25 cellular contexts compared by ENCODE assay signal in the genomic region with DNA sequence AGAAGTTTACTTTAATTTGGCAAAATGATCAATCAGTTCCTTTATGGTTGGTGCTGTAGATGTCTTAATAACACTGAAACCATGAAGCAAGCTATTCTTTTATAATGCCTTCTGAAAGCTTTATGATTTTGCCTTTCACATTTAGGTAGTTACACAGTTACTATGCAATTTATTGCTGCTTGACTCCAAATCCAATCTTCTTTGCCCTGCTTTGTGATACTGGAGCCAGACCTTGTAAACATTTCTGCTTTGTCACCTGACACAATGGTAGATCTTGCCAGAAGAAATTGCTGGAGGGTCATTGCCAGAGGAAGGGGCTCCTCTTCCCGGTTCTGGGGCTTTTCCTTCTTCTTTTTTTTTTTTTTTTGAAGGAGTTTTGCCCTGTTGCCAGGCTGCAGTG. TPM values are rescaled to one million over a fixed set of nuclear protein-coding genes. Genes with fewer than 3 reads are reported as not detected.
DNase-seq lines count a peak whose midpoint lies in the region; FAIRE-seq and TF ChIP-seq lines count a peak whose summit lies in the region.
"Had no signal": no experiment of that assay in that cellular context is flagged by ENCODE, and none has a peak within 500 bp of the region (broad histone marks: within the 10 kb centered on the region; RNA-seq: fewer than 3 reads in every experiment).

No MANE protein-coding gene starts in this region.

- peaks cover 1% of the 10 kb centered on the region for H3K27me3 Mint-ChIP-seq in astrocyte (ENCODE audit: low read depth, unreplicated experiment)

- H3K4me1 Mint-ChIP-seq in astrocyte (ENCODE audit: low read depth, unreplicated experiment) = peaks cover 25% of the 10 kb centered on the region
- H3K4me1 Mint-ChIP-seq: CD8-positive, alpha-beta memory T cell had no signal

- intact Hi-C loops in thyroid gland (cut with DNase I) = no loop called here

- FAIRE-seq in astrocyte (lab: Jason Lieb, UNC) = no peak
- FAIRE-seq: A549, G401.6, GM12892, GM19239 had no signal

- in situ Hi-C loops in HAP-1 (cut with MboI; ENCODE audit: low sequenced_read_pairs) = no loop called here

- H3K36me3 ChIP-seq in HAP-1 (replicated peaks) = no peaks in the 10 kb centered on the region
- H3K36me3 ChIP-seq in astrocyte (ENCODE audit: insufficient read depth, low read length) = no peaks in the 10 kb centered on the region
- H3K36me3 ChIP-seq in smooth muscle cell (ENCODE audit: low read depth) = no peaks in the 10 kb centered on the region
- H3K36me3 ChIP-seq in thyroid gland = no peaks in the 10 kb centered on the region
- H3K36me3 ChIP-seq: BE2C; BLaER1 treated with 17β-estradiol and CSF1 and Interleukin-3, amounts not matched to agents 10 nM and 100 nM had no signal

- no peaks in the 10 kb centered on the region for H3K9me3 Mint-ChIP-seq in astrocyte (ENCODE audit: unreplicated experiment)
- H3K9me3 Mint-ChIP-seq: CD14-positive monocyte; CD4-positive, alpha-beta T cell; CD8-positive, alpha-beta memory T cell; H9; HFFc6 had no signal

- H4K20me1 ChIP-seq in astrocyte (ENCODE audit: insufficient read depth, low read length) (no peaks in the 10 kb centered on the region), smooth muscle cell (ENCODE audit: low read depth) (no peaks in the 10 kb centered on the region)
- H4K20me1 ChIP-seq: BLaER1 treated with 17β-estradiol and CSF1 and Interleukin-3, amounts not matched to agents 10 nM and 100 nM had no signal

- no peak overlapping the region for H3K4me2 ChIP-seq in astrocyte (ENCODE audit: low read length)
- H3K4me2 ChIP-seq in smooth muscle cell = peak overlapping the region; percentile 58
- H3K4me2 ChIP-seq: A549 had no signal

- H3K4me1 ChIP-seq in HAP-1 (peaks cover 5% of the 10 kb centered on the region; the same call in 1 of the 2 replicates), astrocyte (ENCODE audit: insufficient read depth, low read length) (peaks cover 4% of the 10 kb centered on the region), smooth muscle cell (ENCODE audit: low read depth) (peaks cover 3% of the 10 kb centered on the region), thyroid gland (no peaks in the 10 kb centered on the region)
- H3K4me1 ChIP-seq: A549, BE2C had no signal

- no peak overlapping the region for H3K27ac ChIP-seq in astrocyte (ENCODE audit: low read depth, low read length)
- H3K27ac ChIP-seq in smooth muscle cell (ENCODE audit: low read depth) = peak overlapping the region; percentile 72
- H3K27ac ChIP-seq in thyroid gland = no peak overlapping the region
- H3K27ac ChIP-seq: A549; BLaER1 treated with 17β-estradiol and CSF1 and Interleukin-3, amounts not matched to agents 10 nM and 100 nM; GM23248 had no signal

- no peak overlapping the region for H3K4me3 Mint-ChIP-seq in astrocyte (ENCODE audit: unreplicated experiment)
- H3K4me3 Mint-ChIP-seq: CD14-positive monocyte; CD4-positive, alpha-beta T cell; CD8-positive, alpha-beta memory T cell; H9; HFFc6 had no signal

- H3K4me3 ChIP-seq in HAP-1 = no peak overlapping the region
- H3K4me3 ChIP-seq in astrocyte (ENCODE audit: insufficient read depth, low read depth, low read length) = no peak overlapping the region
- H3K4me3 ChIP-seq in smooth muscle cell = no peak overlapping the region
- H3K4me3 ChIP-seq in thyroid gland (replicated peaks in 1 of 3) = no peak overlapping the region
- H3K4me3 ChIP-seq: A549; BLaER1 treated with 17β-estradiol and CSF1 and Interleukin-3, amounts not matched to agents 10 nM and 100 nM; GM23248 had no signal

- H3K9ac ChIP-seq in astrocyte (ENCODE audit: low read length) (no peak overlapping the region), smooth muscle cell (ENCODE audit: low read depth) (peak overlapping the region; percentile 5)
- H3K9ac ChIP-seq: BLaER1 treated with 17β-estradiol and CSF1 and Interleukin-3, amounts not matched to agents 10 nM and 100 nM; GM23248 had no signal

- TF ChIP-seq CTCF in astrocyte (IDR thresholded peaks at IDR 0.05; ENCODE audit: insufficient read depth, low read depth, low read length) (no peak), smooth muscle cell (IDR thresholded peaks at IDR 0.05; ENCODE audit: borderline replicate concordance, insufficient read depth, poor library complexity, severe bottlenecking) (no peak), thyroid gland (IDR thresholded peaks at IDR 0.05) (no peak)

- DNase-seq in HAP-1 (ENCODE audit: low spot score in 2 of 2) = peak; percentile 32 to 54
- DNase-seq in astrocyte (ENCODE audit: low read depth) = no peak
- DNase-seq in left kidney (ENCODE audit: low read depth, low spot score) = peak; percentile 13
- DNase-seq in smooth muscle cell (lab: John Stamatoyannopoulos, UW; ENCODE audit: unreplicated experiment) = no peak
- no peak for DNase-seq in kidney tubule cell (ENCODE audit: low spot score)
- DNase-seq in activated T-cell treated with anti-CD3 and anti-CD28 coated beads for 4 hours = no peak
- DNase-seq in thyroid gland = no peak
- DNase-seq: 8988T; ACHN; AML-193; BE2C; CD4-positive, alpha-beta T cell; CD8-positive, alpha-beta memory T cell; DMS153; DND-41; H9; HFFc6 had no signal

- no peak overlapping the region for H2AFZ ChIP-seq in astrocyte (ENCODE audit: low read depth, low read length)
- H2AFZ ChIP-seq in smooth muscle cell (ENCODE audit: low read depth) = no peak overlapping the region
- H2AFZ ChIP-seq: GM23248 had no signal

- peak overlapping the region; percentile 64 for H3K27ac Mint-ChIP-seq in astrocyte (ENCODE audit: unreplicated experiment)
- H3K27ac Mint-ChIP-seq: CD4-positive, alpha-beta T cell; CD8-positive, alpha-beta memory T cell; HFFc6 had no signal

- H3K27me3 ChIP-seq in HAP-1 (ENCODE audit: low read depth) = peaks cover 7% of the 10 kb centered on the region
- H3K27me3 ChIP-seq in astrocyte (ENCODE audit: insufficient read depth, low read length) = no peaks in the 10 kb centered on the region
- H3K27me3 ChIP-seq in smooth muscle cell (ENCODE audit: low read depth) = no peaks in the 10 kb centered on the region
- no peaks in the 10 kb centered on the region for H3K27me3 ChIP-seq in thyroid gland
- H3K27me3 ChIP-seq: BE2C; BLaER1 treated with 17β-estradiol and CSF1 and Interleukin-3, amounts not matched to agents 10 nM and 100 nM had no signal

- H3K36me3 Mint-ChIP-seq in astrocyte (ENCODE audit: low read depth, unreplicated experiment) = no peaks in the 10 kb centered on the region
- H3K36me3 Mint-ChIP-seq: CD14-positive monocyte; CD8-positive, alpha-beta memory T cell had no signal

- H3K9me3 ChIP-seq in HAP-1 = no peaks in the 10 kb centered on the region
- H3K9me3 ChIP-seq in astrocyte (ENCODE audit: insufficient read depth, low read depth, low read length) = no peaks in the 10 kb centered on the region
- no peaks in the 10 kb centered on the region for H3K9me3 ChIP-seq in smooth muscle cell (replicated peaks; ENCODE audit: low read depth)
- H3K9me3 ChIP-seq in thyroid gland = no peaks in the 10 kb centered on the region
- H3K9me3 ChIP-seq: A549; BE2C; BLaER1 treated with 17β-estradiol and CSF1 and Interleukin-3, amounts not matched to agents 10 nM and 100 nM had no signal

- H3K79me2 ChIP-seq in astrocyte (ENCODE audit: insufficient read depth, low read length) = no peaks in the 10 kb centered on the region
- H3K79me2 ChIP-seq in smooth muscle cell (ENCODE audit: low read depth) = no peaks in the 10 kb centered on the region

- 50% methylated on average over 1 of the region's 1 CpG for WGBS in smooth muscle cell (ENCODE audit: low lambda C conversion rate)
- 12 to 39% methylated on average over 1 of the region's 1 CpG for WGBS in thyroid gland, 2 donors

- TF ChIP-seq POLR2A in thyroid gland (IDR thresholded peaks at IDR 0.05) = no peak

- H3F3A ChIP-seq in smooth muscle cell (ENCODE audit: low read depth) = no peaks in the 10 kb centered on the region

RNA-seq across cellular contexts. Expression of a gene that starts 40.5 kb away (rescaled TPM):
- total RNA-seq in astrocyte = 0.09 TPM in 1 of 2 replicates, not detected in the other
- 0.04 TPM in 1 of 2 replicates, not detected in the other for total RNA-seq in smooth muscle cell
- not detected in 2 replicates for polyA plus RNA-seq in smooth muscle cell
- not detected for total RNA-seq in thyroid gland
- total RNA-seq: CD4-positive, alpha-beta T cell; CD8-positive, alpha-beta memory T cell; H4 had no signal
- polyA plus RNA-seq: CD14-positive monocyte; CD8-positive, alpha-beta memory T cell had no signal

RNA-seq across cellular contexts. Expression of a gene that starts 46.8 kb away (rescaled TPM):
- total RNA-seq in astrocyte (45.2 and 51.4 TPM in 2 replicates), smooth muscle cell (10.2 and 13.7 TPM in 2 replicates), thyroid gland (10 to 100 TPM in 1 of 4 donors, 1 to 10 TPM in 3; 7.2 to 11.3 (median 7.6) TPM)
- polyA plus RNA-seq in smooth muscle cell = 14.9 and 25.8 TPM in 2 replicates
- polyA plus RNA-seq: CD14-positive monocyte had no signal

Comparison
In these comparisons a context has a peak if more than half of its experiments do, and no peak if none do; other contexts are left out.
1. DNase-seq: peak in HAP-1 (2 of 2) and left kidney (single experiment); none in astrocyte (single experiment), smooth muscle cell (single experiment), kidney tubule cell (single experiment), activated T-cell treated with anti-CD3 and anti-CD28 coated beads for 4 hours (single experiment) and thyroid gland (0 of 2).